In the genomic region with DNA sequence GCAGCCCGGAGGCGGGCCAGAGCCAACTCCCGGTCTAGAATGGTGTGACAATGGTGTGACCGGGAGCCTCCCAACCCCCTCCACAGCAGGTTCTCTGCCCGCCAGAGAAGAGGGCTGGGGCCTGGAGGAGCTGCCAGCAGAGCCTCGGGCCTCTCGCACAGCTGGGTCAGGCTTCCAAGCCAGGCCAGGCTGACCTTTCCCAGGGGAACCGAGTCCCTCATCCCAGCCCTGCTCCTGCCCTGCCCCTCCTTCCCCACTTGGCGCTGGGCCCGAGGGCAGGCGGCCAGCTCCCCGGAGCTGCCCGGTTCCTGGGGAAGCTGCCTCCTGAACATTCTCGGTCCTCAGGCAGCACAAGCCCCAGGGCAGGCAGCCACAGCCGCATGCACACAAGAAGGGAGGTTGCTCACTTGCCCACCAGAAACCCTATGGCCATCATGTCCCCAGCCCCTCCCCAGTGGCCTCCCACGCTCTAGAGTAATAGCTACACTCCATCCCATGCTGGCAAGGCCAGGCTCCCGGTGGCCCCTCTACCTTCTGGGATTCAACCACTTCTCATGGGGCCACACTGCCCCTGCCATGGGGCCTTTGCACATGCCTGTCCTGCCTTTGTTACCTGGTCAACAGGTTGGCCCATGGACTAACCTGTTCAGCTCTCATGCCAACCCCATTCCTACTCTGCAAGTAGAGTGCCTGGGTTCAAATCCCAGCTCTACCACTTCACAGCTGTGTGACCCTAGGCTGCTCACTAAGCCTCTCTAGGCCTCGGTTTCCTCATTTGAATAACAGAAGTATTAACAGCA, we compare ENCODE assay signal across 8 cellular contexts.
DNase-seq lines count a peak whose midpoint lies in the region; TF ChIP-seq lines count a peak whose summit lies in the region.

No MANE protein-coding gene starts in this region.

- H3K27ac ChIP-seq in VCaP = peak overlapping the region; percentile 95

- intact Hi-C loops in cardiac septum (cut with DNase I) = loop anchor here (2.0 kb wide), 2 partner anchors 24 to 60 kb away; no protein-coding TSS in a partner anchor

- TF ChIP-seq CTCF in VCaP (conservative IDR thresholded peaks at IDR 0.05) = no peak

- peak; percentile 79 for DNase-seq in GM04504 (ENCODE audit: low read depth)
- peak; percentile 93 for DNase-seq in cardiac septum (ENCODE audit: low spot score)
- DNase-seq in retina = peak; percentile 78
- no peak for DNase-seq in OCI-M2 (lab: John Stamatoyannopoulos, UW; ENCODE audit: unreplicated experiment)
- no peak for DNase-seq in NCI-H526 treated with DMSO at 0.1 percent for 48 hours (lab: John Stamatoyannopoulos, UW)
- DNase-seq in SHP77 treated with DMSO at 0.1 percent for 48 hours (lab: John Stamatoyannopoulos, UW) = no peak
- DNase-seq in RKO (ENCODE audit: low spot score) = no peak

Comparison
In these comparisons a context has a peak if more than half of its experiments do, and no peak if none do; other contexts are left out.
1. DNase-seq: peak in GM04504 (single experiment), cardiac septum (single experiment) and retina (single experiment); none in OCI-M2 (single experiment), NCI-H526 treated with DMSO at 0.1 percent for 48 hours (single experiment), SHP77 treated with DMSO at 0.1 percent for 48 hours (single experiment) and RKO (single experiment).